Comparison of ENCODE assay signal across 18 cellular contexts in the genomic region with DNA sequence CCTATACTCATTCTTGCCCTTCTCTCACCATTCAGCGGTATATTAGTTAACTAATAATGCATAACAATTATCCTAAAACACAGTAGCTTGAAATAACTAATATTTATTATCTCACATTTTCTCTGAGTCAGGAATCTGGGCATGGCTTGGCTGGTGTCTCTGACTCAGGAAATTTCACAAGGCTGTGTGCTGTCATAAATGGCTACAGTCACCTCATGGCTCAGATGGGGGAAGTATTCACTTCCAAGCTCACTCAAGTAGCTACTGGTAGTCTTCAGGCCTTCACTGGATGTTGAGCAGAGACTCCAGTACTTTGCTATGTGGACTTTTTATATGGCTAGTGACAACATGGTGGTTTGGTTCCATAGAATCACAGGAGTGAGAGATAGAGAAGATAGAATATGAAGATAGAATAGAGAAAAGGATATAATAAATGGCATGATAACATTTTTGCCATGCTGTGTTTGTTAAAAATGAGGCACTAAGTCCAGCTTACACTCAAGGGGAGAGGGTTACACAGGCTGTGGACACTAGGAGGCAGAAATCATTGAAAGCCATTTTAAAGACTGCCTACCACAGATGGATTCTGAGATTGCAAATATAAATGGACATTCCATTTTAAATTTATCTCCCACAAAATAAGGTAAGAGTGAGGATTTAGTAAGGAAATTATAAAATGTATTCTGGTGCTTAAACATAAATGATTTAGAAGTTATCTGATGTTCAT.
DNase-seq lines count a peak whose midpoint lies in the region; ATAC-seq, FAIRE-seq and TF ChIP-seq lines count a peak whose summit lies in the region.
"Had no signal": no experiment of that assay in that cellular context is flagged by ENCODE, and none has a peak within 500 bp of the region (broad histone marks: within the 10 kb centered on the region; RNA-seq: fewer than 3 reads in every experiment).

No MANE protein-coding gene starts in this region.

- H3K56ac ChIP-seq in H9 (ENCODE audit: insufficient read length, low read depth, low read length): no peak overlapping the region

- no peak overlapping the region for H2BK120ac ChIP-seq in H9 (ENCODE audit: low read depth, low read length, poor library complexity, severe bottlenecking)

- H3K9ac ChIP-seq in H9 (ENCODE audit: extremely low read depth, insufficient read length, low read length) (no peak overlapping the region), endodermal cell (ENCODE audit: extremely low read depth, low read length, poor library complexity, severe bottlenecking) (no peak overlapping the region), neural cell (ENCODE audit: low read length) (peak overlapping the region; percentile 22)
- H3K9ac ChIP-seq: BLaER1 treated with 17β-estradiol and CSF1 and Interleukin-3, amounts not matched to agents 10 nM and 100 nM had no signal

- CTCF ChIA-PET in PC-9 (lab: Charles Lee): no interaction called here

- H3K9me2 ChIP-seq in PC-9 (ENCODE audit: insufficient read depth) (0 out of 2 replicates have a peak, but pooled peaks cover 3% of the 10 kb centered on the region), neural cell (ENCODE audit: insufficient read depth, low read length) (no peaks in the 10 kb centered on the region)

- H2BK12ac ChIP-seq in H9 (ENCODE audit: insufficient read length, low read depth, low read length): no peak overlapping the region

- no peak overlapping the region for H3K23ac ChIP-seq in H9 (ENCODE audit: insufficient read length, low read depth, low read length)

- TF ChIP-seq RAD21 in neural cell (conservative IDR thresholded peaks at IDR 0.05): no peak

- H3K9me3 ChIP-seq in H9 (ENCODE audit: control insufficient read depth, low read depth, low read length): no peaks in the 10 kb centered on the region
- 0 out of 2 replicates have a peak, but pooled peaks cover 8% of the 10 kb centered on the region for H3K9me3 ChIP-seq in PC-9 (ENCODE audit: insufficient read depth, low read depth)
- H3K9me3 ChIP-seq in endodermal cell (ENCODE audit: control insufficient read depth, low read length): no peaks in the 10 kb centered on the region
- no peaks in the 10 kb centered on the region for H3K9me3 ChIP-seq in neural cell (ENCODE audit: low read length)
- no peaks in the 10 kb centered on the region for H3K9me3 ChIP-seq in T-helper 17 cell (ENCODE audit: control insufficient read depth, low read length, poor library complexity, severe bottlenecking)
- H3K9me3 ChIP-seq: BLaER1 treated with 17β-estradiol and CSF1 and Interleukin-3, amounts not matched to agents 10 nM and 100 nM; HAP-1; sigmoid colon had no signal

- no peak overlapping the region for H3K4me2 ChIP-seq in H9 (ENCODE audit: insufficient read depth, insufficient read length, low read length)
- H3K4me2 ChIP-seq in PC-9: no peak overlapping the region
- H3K4me2 ChIP-seq in neural cell (ENCODE audit: low read length): no peak overlapping the region

- H2BK15ac ChIP-seq in H9 (ENCODE audit: low read depth, low read length): no peak overlapping the region

- no peak overlapping the region for H3K4me3 ChIP-seq in PC-9
- no peak overlapping the region for H3K4me3 ChIP-seq in endodermal cell (ENCODE audit: low read length)
- H3K4me3 ChIP-seq in neural cell (ENCODE audit: low read length): peak overlapping the region; percentile 39
- H3K4me3 ChIP-seq: BLaER1 treated with 17β-estradiol and CSF1 and Interleukin-3, amounts not matched to agents 10 nM and 100 nM; HAP-1; sigmoid colon had no signal

- no peak overlapping the region for H4K8ac ChIP-seq in H9 (replicated peaks; ENCODE audit: insufficient read length, low read depth, low read length)

- H3K4me1 ChIP-seq in H9 (ENCODE audit: insufficient read depth, low read length) (no peaks in the 10 kb centered on the region), PC-9 (replicated peaks; ENCODE audit: insufficient read depth) (no peaks in the 10 kb centered on the region), endodermal cell (ENCODE audit: control insufficient read depth, insufficient read depth, low read length) (no peaks in the 10 kb centered on the region)
- H3K4me1 ChIP-seq: HAP-1 had no signal

- H3K4me1 Mint-ChIP-seq in H9: no peaks in the 10 kb centered on the region
- H3K4me1 Mint-ChIP-seq in endodermal cell: no peaks in the 10 kb centered on the region
- no peaks in the 10 kb centered on the region for H3K4me1 Mint-ChIP-seq in T-helper 17 cell
- H3K4me1 Mint-ChIP-seq: activated CD4-positive, alpha-beta T cell treated with anti-CD3 and anti-CD28 coated beads for 36 hours; naive B cell had no signal

- TF ChIP-seq EP300 in neural cell (conservative IDR thresholded peaks at IDR 0.05; ENCODE audit: poor library complexity, severe bottlenecking): no peak

- no peak overlapping the region for H4K5ac ChIP-seq in H9 (ENCODE audit: insufficient read length, low read depth, low read length)

- POLR2A ChIA-PET in PC-9 (lab: Charles Lee; ENCODE audit: unreplicated experiment): no interaction called here

- ATAC-seq in T-helper 17 cell: no peak
- ATAC-seq in GM21526 (IDR thresholded peaks at IDR 0.05; ENCODE audit: low FRiP score, unreplicated experiment): no peak
- ATAC-seq: activated CD4-positive, alpha-beta T cell treated with anti-CD3 and anti-CD28 coated beads for 36 hours had no signal

- H3K79me2 ChIP-seq in H9 (ENCODE audit: insufficient read depth, low read length) (no peaks in the 10 kb centered on the region), PC-9 (ENCODE audit: low read depth) (no peaks in the 10 kb centered on the region), neural cell (replicated peaks; ENCODE audit: insufficient read depth, low read length) (no peaks in the 10 kb centered on the region)

- H3K4ac ChIP-seq in H9 (ENCODE audit: low read depth, low read length): no peak overlapping the region

- WGBS in H9 (ENCODE audit: extremely low coverage, insufficient read length, low lambda C conversion rate): no CpG with 5 or more reads among the region's 1 CpG
- WGBS in endodermal cell (ENCODE audit: insufficient coverage in 1 of 2, insufficient read length in 1 of 2), 2 experiments: 0% methylated on average over 1 of the region's 1 CpG; no CpG with 5 or more reads in 1 of the 2 experiments

- H3K36me3 ChIP-seq in PC-9 (ENCODE audit: low read depth) (no peaks in the 10 kb centered on the region), endodermal cell (ENCODE audit: control insufficient read depth, insufficient read depth, low read length) (no peaks in the 10 kb centered on the region), neural cell (ENCODE audit: insufficient read depth, low read length) (no peaks in the 10 kb centered on the region)
- H3K36me3 ChIP-seq: BLaER1 treated with 17β-estradiol and CSF1 and Interleukin-3, amounts not matched to agents 10 nM and 100 nM; HAP-1; sigmoid colon had no signal

- DNase-seq in H9: no peak
- no peak for DNase-seq in PC-9
- DNase-seq in endodermal cell: no peak
- no peak for DNase-seq in HTR-8/SVneo (ENCODE audit: insufficient read length, low spot score)
- no peak for DNase-seq in T-helper 17 cell
- DNase-seq in GM13977 (ENCODE audit: low spot score): no peak
- DNase-seq: activated CD4-positive, alpha-beta T cell treated with anti-CD3 and anti-CD28 coated beads for 36 hours; cerebellar nuclear complex; naive B cell; NCI-H1417 treated with DMSO at 0.1 percent for 48 hours; sigmoid colon had no signal

- H3F3A ChIP-seq in PC-9 (ENCODE audit: insufficient read depth, low read depth) (no peaks in the 10 kb centered on the region), neural cell (ENCODE audit: insufficient read depth, low read length, poor library complexity, severe bottlenecking) (no peaks in the 10 kb centered on the region)

- H2AFZ ChIP-seq in H9 (ENCODE audit: low read length) (no peak overlapping the region), PC-9 (no peak overlapping the region), neural cell (ENCODE audit: low read depth, low read length) (no peak overlapping the region)

- H4K20me1 ChIP-seq in H9 (ENCODE audit: control insufficient read depth, insufficient read depth, insufficient read length) (no peaks in the 10 kb centered on the region), PC-9 (ENCODE audit: insufficient read depth) (no peaks in the 10 kb centered on the region), neural cell (ENCODE audit: insufficient read depth) (no peaks in the 10 kb centered on the region)
- H4K20me1 ChIP-seq: BLaER1 treated with 17β-estradiol and CSF1 and Interleukin-3, amounts not matched to agents 10 nM and 100 nM had no signal

- BruUV-seq in PC-9 (replicated peaks; lab: Mats Ljungman, UMichigan): no TSS peak

- H3K23me2 ChIP-seq in H9 (ENCODE audit: insufficient read length, low read depth, low read length, poor library complexity, severe bottlenecking): no peaks in the 10 kb centered on the region

- H3K27me3 Mint-ChIP-seq in H9 (ENCODE audit: low read depth) (no peaks in the 10 kb centered on the region), endodermal cell (ENCODE audit: insufficient read depth) (no peaks in the 10 kb centered on the region), T-helper 17 cell (no peaks in the 10 kb centered on the region)
- H3K27me3 Mint-ChIP-seq: activated CD4-positive, alpha-beta T cell treated with anti-CD3 and anti-CD28 coated beads for 36 hours; naive B cell had no signal

- H3K36me3 Mint-ChIP-seq in H9 (ENCODE audit: insufficient read depth in 1 of 3, low read depth in 3 of 3): no peaks in the 10 kb centered on the region
- H3K36me3 Mint-ChIP-seq in endodermal cell (ENCODE audit: low read depth): no peaks in the 10 kb centered on the region
- H3K36me3 Mint-ChIP-seq in T-helper 17 cell (ENCODE audit: low read depth): no peaks in the 10 kb centered on the region
- H3K36me3 Mint-ChIP-seq: naive B cell had no signal

- H3K27ac Mint-ChIP-seq in H9 (no peak overlapping the region), endodermal cell (no peak overlapping the region), T-helper 17 cell (no peak overlapping the region)
- H3K27ac Mint-ChIP-seq: activated CD4-positive, alpha-beta T cell treated with anti-CD3 and anti-CD28 coated beads for 36 hours; activated T-helper 1 cell treated with anti-CD3 and anti-CD28 coated beads, Interleukin-12 subunit alpha, Interleukin-12 subunit beta, Interleukin-2, Interleukin-4 antibody, amounts not matched to agents 30 ng/mL and 10 ng/mL and 1 ng/mL, durations not matched to agents 14 hours and 24 hours and 36 hours; naive B cell had no signal

- H2BK20ac ChIP-seq in H9 (ENCODE audit: low read depth, low read length, poor library complexity, severe bottlenecking): no peak overlapping the region

- H3K18ac ChIP-seq in H9 (ENCODE audit: insufficient read length, low read depth, low read length): no peak overlapping the region

- H2BK5ac ChIP-seq in H9 (ENCODE audit: insufficient read length, low read length): no peak overlapping the region

- no peak overlapping the region for H3K4me3 Mint-ChIP-seq in H9
- no peak overlapping the region for H3K4me3 Mint-ChIP-seq in endodermal cell
- no peak overlapping the region for H3K4me3 Mint-ChIP-seq in T-helper 17 cell
- H3K4me3 Mint-ChIP-seq: activated CD4-positive, alpha-beta T cell treated with anti-CD3 and anti-CD28 coated beads for 36 hours; activated T-helper 1 cell treated with anti-CD3 and anti-CD28 coated beads, Interleukin-12 subunit alpha, Interleukin-12 subunit beta, Interleukin-2, Interleukin-4 antibody, amounts not matched to agents 30 ng/mL and 10 ng/mL and 1 ng/mL, durations not matched to agents 14 hours and 24 hours and 36 hours; naive B cell had no signal

- H3K27me3 ChIP-seq in H9 (ENCODE audit: insufficient read depth, low read length): no peaks in the 10 kb centered on the region
- H3K27me3 ChIP-seq in PC-9 (ENCODE audit: insufficient read depth, low read depth): no peaks in the 10 kb centered on the region
- no peaks in the 10 kb centered on the region for H3K27me3 ChIP-seq in endodermal cell (ENCODE audit: control insufficient read depth, insufficient read depth, low read length, poor library complexity, severe bottlenecking)
- H3K27me3 ChIP-seq in neural cell (ENCODE audit: insufficient read depth, low read depth, low read length): no peaks in the 10 kb centered on the region
- H3K27me3 ChIP-seq: BLaER1 treated with 17β-estradiol and CSF1 and Interleukin-3, amounts not matched to agents 10 nM and 100 nM; sigmoid colon had no signal

- no peak overlapping the region for H4K91ac ChIP-seq in H9 (ENCODE audit: insufficient read length, low read depth, low read length)

- H3K27ac ChIP-seq in H9 (ENCODE audit: insufficient read length, low read depth, low read length): no peak overlapping the region
- H3K27ac ChIP-seq in PC-9: no peak overlapping the region
- no peak overlapping the region for H3K27ac ChIP-seq in endodermal cell (ENCODE audit: low read depth, low read length)
- peak overlapping the region; percentile 85 for H3K27ac ChIP-seq in neural cell (ENCODE audit: low read length)
- H3K27ac ChIP-seq: BLaER1 treated with 17β-estradiol and CSF1 and Interleukin-3, amounts not matched to agents 10 nM and 100 nM had no signal

- no peaks in the 10 kb centered on the region for H3K79me1 ChIP-seq in H9 (ENCODE audit: insufficient read depth, low read depth, low read length, poor library complexity, severe bottlenecking)

- no peak for FAIRE-seq in HTR-8/SVneo (lab: Jason Lieb, UNC)
- FAIRE-seq: GM18507, islet of Langerhans had no signal

- peak; percentile 40; the same call in 2 of the 3 replicates for TF ChIP-seq CTCF in H9 (conservative IDR thresholded peaks at IDR 0.05)
- TF ChIP-seq CTCF in PC-9 (conservative IDR thresholded peaks at IDR 0.05): 0 out of 2 replicates have a peak, but pooled peaks have one; percentile 6
- peak; percentile 51 for TF ChIP-seq CTCF in endodermal cell (conservative IDR thresholded peaks at IDR 0.05)
- TF ChIP-seq CTCF in neural cell (IDR thresholded peaks at IDR 0.05; ENCODE audit: poor library complexity, severe bottlenecking): no peak
- no peak for TF ChIP-seq CTCF in GM13977 (IDR thresholded peaks at IDR 0.05; ENCODE audit: extremely low read depth, insufficient read depth, missing control alignments)

- no peak overlapping the region for H3T11ph ChIP-seq in H9 (ENCODE audit: low read length)

- intact Hi-C loops in PC-9 (cut with micrococcal nuclease; ENCODE audit: unreplicated experiment): no loop called here

- no peak overlapping the region for H2AK5ac ChIP-seq in H9 (ENCODE audit: insufficient read length, low read length)

- no peak overlapping the region for H3K14ac ChIP-seq in H9 (ENCODE audit: insufficient read depth, low read length)

- in situ Hi-C loops in GM13977 (cut with MboI; ENCODE audit: low pct_unique_long_range_greater_than_20kb, low sequenced_read_pairs, unreplicated experiment): no loop called here

- H3K9me3 Mint-ChIP-seq in H9: peaks cover 0 to 2% of the 10 kb centered on the region in 2 experiments; a peak in 2 of 5 replicates
- peaks cover 10% of the 10 kb centered on the region for H3K9me3 Mint-ChIP-seq in endodermal cell

Comparison
In these comparisons a context has a peak if more than half of its experiments do, and no peak if none do; other contexts are left out.
1. CTCF ChIP-seq: peak in H9 (single experiment), PC-9 (single experiment) and endodermal cell (single experiment); none in neural cell (single experiment) and GM13977 (single experiment).